Comparison of ENCODE assay signal across 6 cellular contexts in genomic region chrX:48956728-48957414, GRCh38. TPM values are rescaled to one million over a fixed set of nuclear protein-coding genes. Genes with fewer than 3 reads are reported as not detected.
A peak's percentile ranks its signal among the peaks of the same experiment; 100 is the strongest.
DNase-seq lines count a peak whose midpoint lies in the region; ATAC-seq and TF ChIP-seq lines count a peak whose summit lies in the region.

No MANE protein-coding gene starts in this region.

- peak overlapping the region; percentile 84 for H3K4me3 Mint-ChIP-seq in GM23338

- H3K27me3 ChIP-seq in GM23338 (ENCODE audit: insufficient read depth): no peaks in the 10 kb centered on the region
- no peaks in the 10 kb centered on the region for H3K27me3 ChIP-seq in left ventricle myocardium inferior (ENCODE audit: low read depth)

- H3K4me2 ChIP-seq in GM23338: peak overlapping the region; percentile 77

- H3K36me3 ChIP-seq in GM23338 (ENCODE audit: insufficient read depth) (no peaks in the 10 kb centered on the region), left ventricle myocardium inferior (no peaks in the 10 kb centered on the region)

- TF ChIP-seq CTCF in GM23338 (conservative IDR thresholded peaks at IDR 0.05; ENCODE audit: low read depth in 2 of 2): no peak
- TF ChIP-seq CTCF in left ventricle myocardium inferior (IDR thresholded peaks at IDR 0.05; ENCODE audit: borderline replicate concordance): no peak

- no peaks in the 10 kb centered on the region for H3K9me3 Mint-ChIP-seq in GM23338

- ATAC-seq in GM23338 (no peak), GM21825 (IDR thresholded peaks at IDR 0.05; ENCODE audit: unreplicated experiment) (no peak)
- no peak for ATAC-seq in stimulated activated naive CD8-positive, alpha-beta T cell treated with anti-CD3 and anti-CD28 coated beads, Interleukin-15, Interleukin-2, amounts not matched to agents 100 U/mL and 50 U/mL, for 24 hours

- H3K36me3 Mint-ChIP-seq in GM23338 (ENCODE audit: low read depth): peaks cover 14% of the 10 kb centered on the region; the same call in 2 of the 3 replicates

- H4K20me1 ChIP-seq in GM23338 (replicated peaks; ENCODE audit: insufficient read depth): no peaks in the 10 kb centered on the region; the same call in none of the 2 replicates

- H3K9me3 ChIP-seq in left ventricle myocardium inferior (replicated peaks): no peaks in the 10 kb centered on the region

- DNase-seq in GM23338 (ENCODE audit: low spot score) (no peak), left ventricle myocardium inferior (no peak), cerebellar nuclear complex (lab: John Stamatoyannopoulos, UW) (no peak)
- DNase-seq in activated CD4-positive, alpha-beta T cell treated with anti-CD3 and anti-CD28 coated beads, Interleukin-2, amount 50 U/mL, for 4 hours: peak; percentile 46 to 59
- peak; percentile 62 for DNase-seq in stimulated activated naive CD8-positive, alpha-beta T cell treated with anti-CD3 and anti-CD28 coated beads, Interleukin-15, Interleukin-2, amounts not matched to agents 100 U/mL and 50 U/mL, for 24 hours

- no peaks in the 10 kb centered on the region for H3K9me2 ChIP-seq in GM23338 (ENCODE audit: insufficient read depth)

- intact Hi-C loops in left ventricle myocardium inferior (cut with micrococcal nuclease): no loop called here

- no peaks in the 10 kb centered on the region for H3F3A ChIP-seq in GM23338 (replicated peaks; ENCODE audit: low read depth)

- peak overlapping the region; percentile 84 for H3K27ac Mint-ChIP-seq in GM23338

- H3K79me2 ChIP-seq in GM23338 (replicated peaks; ENCODE audit: insufficient read depth): peaks cover 51% of the 10 kb centered on the region

- H3K4me1 ChIP-seq in GM23338 (ENCODE audit: insufficient read depth) (no peaks in the 10 kb centered on the region), left ventricle myocardium inferior (peaks cover 56% of the 10 kb centered on the region)

- H3K4me3 ChIP-seq in GM23338: peak overlapping the region; percentile 78
- peak overlapping the region; percentile 76 for H3K4me3 ChIP-seq in left ventricle myocardium inferior

- H3K4me1 Mint-ChIP-seq in GM23338: peaks cover 10% of the 10 kb centered on the region; the same call in 2 of the 3 replicates

- H2AFZ ChIP-seq in GM23338: no peak overlapping the region

- no peak overlapping the region for H3K27ac ChIP-seq in GM23338 (ENCODE audit: low read depth)
- H3K27ac ChIP-seq in left ventricle myocardium inferior (replicated peaks): peak overlapping the region; percentile 96

- peaks cover 14% of the 10 kb centered on the region for H3K27me3 Mint-ChIP-seq in GM23338 (ENCODE audit: insufficient read depth, low read depth, poor library complexity)

TF ChIP-seq in GM23338, 12 proteins besides CTCF, POLR2A, EP300 and RAD21 (continues in another document):
- TF ChIP-seq NANOG (IDR thresholded peaks at IDR 0.05; ENCODE audit: borderline replicate concordance): no peak
- no peak for TF ChIP-seq EZH2phosphoT487 (IDR thresholded peaks at IDR 0.05; ENCODE audit: unreplicated experiment)
- TF ChIP-seq EZH2 (IDR thresholded peaks at IDR 0.05; ENCODE audit: low read depth, unreplicated experiment): no peak
- no peak for TF ChIP-seq ZNF114 (CRISPR knock-in tag; IDR thresholded peaks at IDR 0.05)
- TF ChIP-seq ZNF462 (CRISPR knock-in tag; IDR thresholded peaks at IDR 0.05): no peak
- TF ChIP-seq ETS1 (IDR thresholded peaks at IDR 0.05): no peak

RNA-seq across cellular contexts. Expression of gene OTUD5, which starts 0.5 kb away (rescaled TPM):
- 45.4 and 56.5 TPM in 2 replicates for total RNA-seq in GM23338 (2014; rRNA removed; shearing (Covaris generic))
- polyA plus RNA-seq in GM23338 (2016; fragmentation: Nextera tagmentation; extraction: Ambion mirVana): 23.5 and 28.7 TPM in 2 replicates
- total RNA-seq in left ventricle myocardium inferior: 21.2 TPM

RNA-seq across cellular contexts. Expression of gene KCND1, which starts 14.8 kb away (rescaled TPM):
- total RNA-seq in GM23338 (2014; rRNA removed; shearing (Covaris generic)): 5.3 and 5.6 TPM in 2 replicates
- 2.7 and 3.2 TPM in 2 replicates for polyA plus RNA-seq in GM23338 (2016; fragmentation: Nextera tagmentation; extraction: Ambion mirVana)
- total RNA-seq in left ventricle myocardium inferior: 0.30 TPM

RNA-seq across cellular contexts. Expression of gene PIM2, which starts 38.0 kb away (rescaled TPM):
- 336 and 359 TPM in 2 replicates for total RNA-seq in GM23338 (2014; rRNA removed; shearing (Covaris generic))
- 232 and 237 TPM in 2 replicates for polyA plus RNA-seq in GM23338 (2016; fragmentation: Nextera tagmentation; extraction: Ambion mirVana)
- total RNA-seq in left ventricle myocardium inferior: 3.3 TPM

RNA-seq across cellular contexts. Expression of gene GRIPAP1, which starts 45.2 kb away (rescaled TPM):
- total RNA-seq in GM23338 (2014; rRNA removed; shearing (Covaris generic)): 32.7 and 39.1 TPM in 2 replicates
- polyA plus RNA-seq in GM23338 (2016; fragmentation: Nextera tagmentation; extraction: Ambion mirVana): 57.1 and 62.2 TPM in 2 replicates
- 20.7 TPM for total RNA-seq in left ventricle myocardium inferior

RNA-seq across cellular contexts. Expression of gene SLC35A2, which starts 45.4 kb away (rescaled TPM):
- total RNA-seq in GM23338 (2014; rRNA removed; shearing (Covaris generic)): 16.4 and 17.7 TPM in 2 replicates
- polyA plus RNA-seq in GM23338 (2016; fragmentation: Nextera tagmentation; extraction: Ambion mirVana): 13.0 and 20.6 TPM in 2 replicates
- 10.4 TPM for total RNA-seq in left ventricle myocardium inferior

Comparison
In these comparisons a context has a peak if more than half of its experiments do, and no peak if none do; other contexts are left out.
1. DNase-seq: peak in activated CD4-positive, alpha-beta T cell treated with anti-CD3 and anti-CD28 coated beads, Interleukin-2, amount 50 U/mL, for 4 hours (2 of 2) and stimulated activated naive CD8-positive, alpha-beta T cell treated with anti-CD3 and anti-CD28 coated beads, Interleukin-15, Interleukin-2, amounts not matched to agents 100 U/mL and 50 U/mL, for 24 hours (single experiment); none in GM23338 (single experiment), left ventricle myocardium inferior (single experiment) and cerebellar nuclear complex (0 of 2).
2. RNA of gene PIM2, which starts 38.0 kb away (total RNA-seq): 336 to 359 TPM in GM23338; 3.3 TPM in left ventricle myocardium inferior (single experiment); every median in the first group is over 10 times any median in the second.